Comparison of ENCODE assay signal across 18 cellular contexts in genomic region chr13:102484329-102484728, GRCh38.
DNase-seq lines count a peak whose midpoint lies in the region; ATAC-seq, FAIRE-seq and TF ChIP-seq lines count a peak whose summit lies in the region.
"Had no signal": no experiment of that assay in that cellular context is flagged by ENCODE, and none has a peak within 500 bp of the region (broad histone marks: within the 10 kb centered on the region; RNA-seq: fewer than 3 reads in every experiment).

No MANE protein-coding gene starts in this region.

- peak; percentile 35 for TF ChIP-seq CTCF in OCI-LY3 (IDR thresholded peaks at IDR 0.05; ENCODE audit: low read depth, low read length)
- TF ChIP-seq CTCF in endodermal cell (conservative IDR thresholded peaks at IDR 0.05), result peak; percentile 59
- peak; percentile 29 for TF ChIP-seq CTCF in osteocyte (IDR thresholded peaks at IDR 0.05)

- ATAC-seq in activated CD8-positive, alpha-beta memory T cell treated with anti-CD3 and anti-CD28 coated beads, Interleukin-2, amount 10 ng/mL, durations not matched to agents 7 days and 5 days, result no peak
- no peak for ATAC-seq in GM19467 (IDR thresholded peaks at IDR 0.05; ENCODE audit: unreplicated experiment)
- ATAC-seq: mucosa of descending colon had no signal

- no peaks in the 10 kb centered on the region for H3K36me3 Mint-ChIP-seq in endodermal cell (ENCODE audit: low read depth)
- H3K36me3 Mint-ChIP-seq in osteocyte (ENCODE audit: unreplicated experiment), result no peaks in the 10 kb centered on the region
- no peaks in the 10 kb centered on the region for H3K36me3 Mint-ChIP-seq in activated CD8-positive, alpha-beta memory T cell treated with anti-CD3 and anti-CD28 coated beads, Interleukin-2, amount 10 ng/mL, durations not matched to agents 7 days and 5 days

- H3K4me1 Mint-ChIP-seq in endodermal cell (no peaks in the 10 kb centered on the region), osteocyte (ENCODE audit: unreplicated experiment) (no peaks in the 10 kb centered on the region)
- H3K4me1 Mint-ChIP-seq in activated CD8-positive, alpha-beta memory T cell treated with anti-CD3 and anti-CD28 coated beads, Interleukin-2, amount 10 ng/mL, durations not matched to agents 7 days and 5 days, result no peaks in the 10 kb centered on the region

- H3K27me3 ChIP-seq in OCI-LY3 (ENCODE audit: low read depth, low read length) (no peaks in the 10 kb centered on the region), endodermal cell (ENCODE audit: control insufficient read depth, insufficient read depth, low read length, poor library complexity, severe bottlenecking) (no peaks in the 10 kb centered on the region)
- H3K27me3 ChIP-seq: vagina had no signal

- 73 to 74% methylated on average over 2 of the region's 2 CpGs for WGBS in endodermal cell (ENCODE audit: insufficient coverage in 1 of 2, insufficient read length in 1 of 2), 2 experiments

- H3K27ac Mint-ChIP-seq in endodermal cell (no peak overlapping the region), osteocyte (ENCODE audit: unreplicated experiment) (no peak overlapping the region)
- H3K27ac Mint-ChIP-seq in activated CD8-positive, alpha-beta memory T cell treated with anti-CD3 and anti-CD28 coated beads, Interleukin-2, amount 10 ng/mL, durations not matched to agents 7 days and 5 days, result no peak overlapping the region
- H3K27ac Mint-ChIP-seq: dendritic cell treated with granulocyte-macrophage colony-stimulating factor and Interleukin-4, amounts not matched to agents 40 ng/mL and 50 ng/mL, for 4 days had no signal

- no peak for FAIRE-seq in HTR-8/SVneo (lab: Jason Lieb, UNC)
- FAIRE-seq: G401.6, GM19239, small intestine had no signal

- no peaks in the 10 kb centered on the region for H3K9me3 Mint-ChIP-seq in endodermal cell
- H3K9me3 Mint-ChIP-seq in osteocyte (ENCODE audit: unreplicated experiment), result no peaks in the 10 kb centered on the region
- no peaks in the 10 kb centered on the region for H3K9me3 Mint-ChIP-seq in activated CD8-positive, alpha-beta memory T cell treated with anti-CD3 and anti-CD28 coated beads, Interleukin-2, amount 10 ng/mL, durations not matched to agents 7 days and 5 days (ENCODE audit: low read depth)
- H3K9me3 Mint-ChIP-seq: dendritic cell treated with granulocyte-macrophage colony-stimulating factor and Interleukin-4, amounts not matched to agents 40 ng/mL and 50 ng/mL, for 4 days had no signal

- no peak overlapping the region for H2AFZ ChIP-seq in OCI-LY3 (ENCODE audit: low read depth, low read length)

- H3K9me3 ChIP-seq in OCI-LY3 (ENCODE audit: insufficient read depth, low read length) (no peaks in the 10 kb centered on the region), endodermal cell (ENCODE audit: control insufficient read depth, low read length) (no peaks in the 10 kb centered on the region)
- H3K9me3 ChIP-seq: mucosa of descending colon, vagina had no signal

- H3K4me3 ChIP-seq in OCI-LY3 (ENCODE audit: low read length), result no peak overlapping the region
- H3K4me3 ChIP-seq in endodermal cell (ENCODE audit: low read length), result no peak overlapping the region
- H3K4me3 ChIP-seq: mucosa of descending colon, vagina had no signal

- no peaks in the 10 kb centered on the region for H3K36me3 ChIP-seq in OCI-LY3 (replicated peaks; ENCODE audit: low read depth, low read length)
- no peaks in the 10 kb centered on the region for H3K36me3 ChIP-seq in endodermal cell (ENCODE audit: control insufficient read depth, insufficient read depth, low read length)
- H3K36me3 ChIP-seq: vagina had no signal

- no peak overlapping the region for H3K4me3 Mint-ChIP-seq in endodermal cell
- H3K4me3 Mint-ChIP-seq in osteocyte (ENCODE audit: unreplicated experiment), result no peak overlapping the region
- no peak overlapping the region for H3K4me3 Mint-ChIP-seq in activated CD8-positive, alpha-beta memory T cell treated with anti-CD3 and anti-CD28 coated beads, Interleukin-2, amount 10 ng/mL, durations not matched to agents 7 days and 5 days
- H3K4me3 Mint-ChIP-seq: dendritic cell treated with granulocyte-macrophage colony-stimulating factor and Interleukin-4, amounts not matched to agents 40 ng/mL and 50 ng/mL, for 4 days had no signal

- no peak overlapping the region for H3K4me2 ChIP-seq in OCI-LY3 (ENCODE audit: low read length)

- H3K27ac ChIP-seq in OCI-LY3 (ENCODE audit: low read length) (no peak overlapping the region), endodermal cell (ENCODE audit: low read depth, low read length) (no peak overlapping the region)
- H3K27ac ChIP-seq: HL-60, vagina had no signal

- H3K4me1 ChIP-seq in OCI-LY3 (ENCODE audit: low read length) (no peaks in the 10 kb centered on the region), endodermal cell (ENCODE audit: control insufficient read depth, insufficient read depth, low read length) (no peaks in the 10 kb centered on the region)
- H3K4me1 ChIP-seq: vagina had no signal

- no peaks in the 10 kb centered on the region for H3K27me3 Mint-ChIP-seq in endodermal cell (ENCODE audit: insufficient read depth)
- peaks cover 17% of the 10 kb centered on the region for H3K27me3 Mint-ChIP-seq in osteocyte (ENCODE audit: unreplicated experiment)
- H3K27me3 Mint-ChIP-seq in activated CD8-positive, alpha-beta memory T cell treated with anti-CD3 and anti-CD28 coated beads, Interleukin-2, amount 10 ng/mL, durations not matched to agents 7 days and 5 days, result peaks cover 8% of the 10 kb centered on the region
- H3K27me3 Mint-ChIP-seq: dendritic cell treated with granulocyte-macrophage colony-stimulating factor and Interleukin-4, amounts not matched to agents 40 ng/mL and 50 ng/mL, for 4 days had no signal

- DNase-seq in NCI-H2107 treated with DMSO at 0.1 percent for 48 hours (lab: John Stamatoyannopoulos, UW; ENCODE audit: unreplicated experiment) (peak; percentile 10), NCI-H2107 (lab: John Stamatoyannopoulos, UW) (no peak), endodermal cell (no peak), osteocyte (ENCODE audit: extremely low spot score, unreplicated experiment) (no peak), HTR-8/SVneo (ENCODE audit: insufficient read length, low spot score) (no peak)
- DNase-seq in activated CD8-positive, alpha-beta memory T cell treated with anti-CD3 and anti-CD28 coated beads, Interleukin-2, amount 10 ng/mL, durations not matched to agents 7 days and 5 days, result no peak
- DNase-seq: activated effector memory CD4-positive, alpha-beta T cell treated with Interleukin-2 at 50 U/mL for 16 hours; hippocampal formation; mucosa of descending colon; NCI-H1417 treated with DMSO at 0.1 percent for 48 hours; small intestine had no signal

- H3K9ac ChIP-seq in OCI-LY3 (ENCODE audit: low read length), result no peak overlapping the region
- no peak overlapping the region for H3K9ac ChIP-seq in endodermal cell (ENCODE audit: extremely low read depth, low read length, poor library complexity, severe bottlenecking)

- H3K79me2 ChIP-seq in OCI-LY3 (ENCODE audit: low read length), result no peaks in the 10 kb centered on the region

- CTCF ChIA-PET in activated CD8-positive, alpha-beta memory T cell treated with anti-CD3 and anti-CD28 coated beads, Interleukin-2, amount 10 ng/mL, durations not matched to agents 7 days and 5 days (lab: Charles Lee), result no interaction called here

- H4K20me1 ChIP-seq in OCI-LY3 (ENCODE audit: insufficient read depth, low read length), result no peaks in the 10 kb centered on the region
